29 cellular contexts compared by ENCODE assay signal in the genomic region with DNA sequence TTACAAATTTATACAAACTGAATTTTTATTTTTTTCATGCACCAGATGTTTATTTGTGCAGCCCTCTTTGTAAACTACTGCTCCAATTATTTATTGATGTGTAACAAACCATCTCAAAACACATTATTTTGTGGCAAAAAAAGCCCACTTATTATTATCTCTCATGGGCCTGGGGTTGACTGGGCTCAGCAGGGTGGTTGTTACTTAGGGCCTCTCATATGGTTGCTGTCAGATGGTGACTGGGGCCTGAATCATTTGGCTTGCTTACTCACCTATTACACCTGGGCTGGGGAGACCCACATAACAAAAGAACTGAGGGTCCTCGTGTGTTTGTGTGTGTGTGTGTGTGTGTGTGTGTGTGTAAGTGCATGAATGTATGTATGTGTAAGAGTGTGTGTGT.
"Had no signal": no experiment of that assay in that cellular context is flagged by ENCODE, and none has a peak within 500 bp of the region (broad histone marks: within the 10 kb centered on the region; RNA-seq: fewer than 3 reads in every experiment).

No MANE protein-coding gene starts in this region.

- H3K4me3 ChIP-seq: colonic mucosa, coronary artery, dorsolateral prefrontal cortex, esophagus muscularis mucosa, esophagus squamous epithelium, gastrocnemius medialis, gastroesophageal sphincter, heart left ventricle, heart right ventricle had no signal

- H3K36me3 ChIP-seq: colonic mucosa, esophagus muscularis mucosa, esophagus squamous epithelium, gastrocnemius medialis, gastroesophageal sphincter, heart left ventricle, heart right ventricle had no signal

- H3K27me3 Mint-ChIP-seq: dendritic cell treated with granulocyte-macrophage colony-stimulating factor and Interleukin-4, amounts not matched to agents 40 ng/mL and 50 ng/mL, for 4 days; effector memory CD8-positive, alpha-beta T cell had no signal

- H3K9me3 ChIP-seq: colonic mucosa, esophagus muscularis mucosa, esophagus squamous epithelium, gastrocnemius medialis, gastroesophageal sphincter had no signal

- H3K27me3 ChIP-seq: colonic mucosa, dorsolateral prefrontal cortex, esophagus muscularis mucosa, esophagus squamous epithelium, foreskin keratinocyte, gastrocnemius medialis, gastroesophageal sphincter, heart left ventricle, heart right ventricle had no signal

- ATAC-seq: effector memory CD8-positive, alpha-beta T cell; esophagus mucosa; foreskin keratinocyte; gastrocnemius medialis; gastroesophageal sphincter; heart left ventricle; heart right ventricle had no signal

- H3K4me1 ChIP-seq: colonic mucosa, esophagus muscularis mucosa, esophagus squamous epithelium, foreskin keratinocyte, gastrocnemius medialis, gastroesophageal sphincter, heart left ventricle, heart right ventricle had no signal

- FAIRE-seq: colon, endometrium, endothelial cell of umbilical vein, frontal cortex had no signal

- H3K9me3 Mint-ChIP-seq: effector memory CD8-positive, alpha-beta T cell had no signal

- H3K27ac ChIP-seq: colonic mucosa, coronary artery, dorsolateral prefrontal cortex, epithelial cell of prostate, esophagus muscularis mucosa, esophagus squamous epithelium, foreskin keratinocyte, gastrocnemius medialis, gastroesophageal sphincter, heart left ventricle, heart right ventricle had no signal

- H3K4me3 Mint-ChIP-seq: dendritic cell treated with granulocyte-macrophage colony-stimulating factor and Interleukin-4, amounts not matched to agents 40 ng/mL and 50 ng/mL, for 4 days; effector memory CD8-positive, alpha-beta T cell; endodermal cell had no signal

- DNase-seq: colonic mucosa; cortex of kidney; dermis blood vessel endothelial cell; dorsolateral prefrontal cortex; effector CD4-positive, alpha-beta T cell; effector CD8-positive, alpha-beta T cell; effector memory CD4-positive, alpha-beta T cell; effector memory CD8-positive, alpha-beta T cell; endodermal cell; erythroblast; esophagus squamous epithelium; foreskin fibroblast; foreskin keratinocyte; foreskin melanocyte; gastrocnemius medialis; glutamatergic neuron; head of caudate nucleus; heart left ventricle; heart right ventricle had no signal

- H3K4me1 Mint-ChIP-seq: endodermal cell had no signal

- H3K27ac Mint-ChIP-seq: dendritic cell treated with granulocyte-macrophage colony-stimulating factor and Interleukin-4, amounts not matched to agents 40 ng/mL and 50 ng/mL, for 4 days; effector memory CD8-positive, alpha-beta T cell; endodermal cell had no signal
